ENCODE assay signal across 8 cellular contexts in genomic region chr9:96413312-96414221, GRCh38. TPM values are rescaled to one million over a fixed set of nuclear protein-coding genes. Genes with fewer than 3 reads are reported as not detected.
DNase-seq lines count a peak whose midpoint lies in the region; ATAC-seq and TF ChIP-seq lines count a peak whose summit lies in the region.

No MANE protein-coding gene starts in this region.

- peaks cover 0 to 5% of the 10 kb centered on the region in 2 donors for H3K36me3 Mint-ChIP-seq in CD4-positive, alpha-beta memory T cell
- H3K36me3 Mint-ChIP-seq in effector memory CD8-positive, alpha-beta T cell (ENCODE audit: insufficient read depth) = peaks cover 19% of the 10 kb centered on the region

- peak in 1 of 2 donors; percentile 37 for TF ChIP-seq EP300 in tibial nerve (IDR thresholded peaks at IDR 0.05)

- no peak overlapping the region for H3K4me2 ChIP-seq in MM.1S (ENCODE audit: low read depth, low read length)

- no peaks in the 10 kb centered on the region for H3K36me3 ChIP-seq in CD4-positive, alpha-beta memory T cell (ENCODE audit: insufficient read depth, low read length)
- H3K36me3 ChIP-seq in tibial nerve = no peaks in the 10 kb centered on the region
- H3K36me3 ChIP-seq in MM.1S (replicated peaks; ENCODE audit: insufficient read depth, low read length) = peaks cover 3% of the 10 kb centered on the region; the same call in 1 of the 2 replicates

- peak in 2 of 5 donors; percentile 16 to 38 for DNase-seq in CD4-positive, alpha-beta memory T cell
- DNase-seq in NCI-H2227 treated with DMSO at 0.1 percent for 48 hours (lab: John Stamatoyannopoulos, UW) (peak; percentile 41), tibial nerve (ENCODE audit: low spot score in 2 of 2) (no peak), EL (no peak), MM.1S (no peak)
- DNase-seq in effector memory CD8-positive, alpha-beta T cell = no peak

- no peaks in the 10 kb centered on the region for H3K9me2 ChIP-seq in MM.1S (replicated peaks; ENCODE audit: insufficient read depth, low read length)

- no peak for TF ChIP-seq CTCF in tibial nerve (IDR thresholded peaks at IDR 0.05)
- TF ChIP-seq CTCF in MM.1S (IDR thresholded peaks at IDR 0.05; ENCODE audit: low read length) = no peak

- H3F3A ChIP-seq in MM.1S (ENCODE audit: insufficient read depth, low read length) = peaks cover 20% of the 10 kb centered on the region

- no peaks in the 10 kb centered on the region for H3K9me3 ChIP-seq in CD4-positive, alpha-beta memory T cell (ENCODE audit: control insufficient read depth in 1 of 2, low read length in 2 of 2)
- H3K9me3 ChIP-seq in tibial nerve (no peaks in the 10 kb centered on the region), MM.1S (replicated peaks; ENCODE audit: insufficient read depth, low read length) (no peaks in the 10 kb centered on the region)

- peak overlapping the region in 1 of 2 donors; percentile 7 for H3K4me3 ChIP-seq in CD4-positive, alpha-beta memory T cell (ENCODE audit: low read length in 2 of 2)
- H3K4me3 ChIP-seq in tibial nerve (peak overlapping the region in 1 of 4 donors; percentile 17), MM.1S (ENCODE audit: low read length) (no peak overlapping the region)

- peaks cover 30% of the 10 kb centered on the region for H4K20me1 ChIP-seq in MM.1S (ENCODE audit: insufficient read depth, low read length)

- 44 to 47% methylated on average over 7 of the region's 7 CpGs for WGBS in tibial nerve, 2 donors

- intact Hi-C loops in CD4-positive, alpha-beta memory T cell (cut with micrococcal nuclease) = loop anchor here (10.0 kb wide), 1 partner anchor 441 kb away; the partner anchor contains the start of gene ZNF782

- H3K4me1 ChIP-seq in CD4-positive, alpha-beta memory T cell (ENCODE audit: insufficient read depth, low read length) = peaks cover 46% of the 10 kb centered on the region
- H3K4me1 ChIP-seq in tibial nerve (peaks cover 0 to 10% (median 8%) of the 10 kb centered on the region in 4 donors), MM.1S (ENCODE audit: low read length) (peaks cover 7% of the 10 kb centered on the region; the same call in 1 of the 2 replicates)

- H2AFZ ChIP-seq in MM.1S (ENCODE audit: low read length) = no peak overlapping the region

- ATAC-seq in GM21528 (IDR thresholded peaks at IDR 0.05; ENCODE audit: low FRiP score, unreplicated experiment) (peak; percentile 33), HG03045 (IDR thresholded peaks at IDR 0.05; ENCODE audit: unreplicated experiment) (no peak)
- ATAC-seq in effector memory CD8-positive, alpha-beta T cell (replicated peaks) = no peak

- H3K27me3 Mint-ChIP-seq in CD4-positive, alpha-beta memory T cell = no peaks in the 10 kb centered on the region
- no peaks in the 10 kb centered on the region for H3K27me3 Mint-ChIP-seq in effector memory CD8-positive, alpha-beta T cell

- peak overlapping the region; percentile 30 for H3K27ac ChIP-seq in CD4-positive, alpha-beta memory T cell (ENCODE audit: low read depth, low read length)
- H3K27ac ChIP-seq in tibial nerve = peak overlapping the region in 3 of 4 donors; percentile 15 to 63 (median 26)
- no peak overlapping the region for H3K27ac ChIP-seq in MM.1S (ENCODE audit: low read length)

- peaks cover 0 to 4% (median 0%) of the 10 kb centered on the region in 8 donors for H3K9me3 Mint-ChIP-seq in CD4-positive, alpha-beta memory T cell
- no peaks in the 10 kb centered on the region for H3K9me3 Mint-ChIP-seq in effector memory CD8-positive, alpha-beta T cell

- H3K9ac ChIP-seq in MM.1S (ENCODE audit: low read length) = no peak overlapping the region

- H3K79me2 ChIP-seq in MM.1S (ENCODE audit: low read length) = peaks cover 86% of the 10 kb centered on the region

- peaks cover 29 to 53% (median 34%) of the 10 kb centered on the region in 4 donors for H3K4me1 Mint-ChIP-seq in CD4-positive, alpha-beta memory T cell
- H3K4me1 Mint-ChIP-seq in effector memory CD8-positive, alpha-beta T cell (ENCODE audit: low read depth in 2 of 2) = peaks cover 24 to 32% of the 10 kb centered on the region in 2 donors

- H3K27me3 ChIP-seq in CD4-positive, alpha-beta memory T cell (ENCODE audit: insufficient read depth, low read length) = no peaks in the 10 kb centered on the region
- no peaks in the 10 kb centered on the region for H3K27me3 ChIP-seq in tibial nerve
- no peaks in the 10 kb centered on the region for H3K27me3 ChIP-seq in MM.1S (replicated peaks; ENCODE audit: insufficient read depth, low read length)

- POLR2A ChIA-PET in CD4-positive, alpha-beta memory T cell (lab: Charles Lee; ENCODE audit: partially characterized antibody) = interaction anchor here (0.7 to 8.0 kb wide), 8 partner anchors 11 to 153 kb away, joined by 3 to 123 read pairs (median 5); partner anchors contain the start of genes HABP4 and SLC35D2

- CTCF ChIA-PET in CD4-positive, alpha-beta memory T cell (lab: Charles Lee; ENCODE audit: partially characterized antibody) = interaction anchor here (0.6 to 2.6 kb wide), 11 partner anchors 14 to 156 kb away, joined by 3 to 22 read pairs (median 3); partner anchors contain the start of genes HABP4 and SLC35D2

- H3K27ac Mint-ChIP-seq in CD4-positive, alpha-beta memory T cell = peak overlapping the region; percentile 85 to 92 (median 91)
- peak overlapping the region; percentile 81 to 91 for H3K27ac Mint-ChIP-seq in effector memory CD8-positive, alpha-beta T cell

- H3K4me3 Mint-ChIP-seq in CD4-positive, alpha-beta memory T cell = peak overlapping the region; percentile 69 to 88 (median 76)
- H3K4me3 Mint-ChIP-seq in effector memory CD8-positive, alpha-beta T cell = peak overlapping the region; percentile 67 to 76

- no peak for TF ChIP-seq POLR2A in tibial nerve (IDR thresholded peaks at IDR 0.05)

RNA-seq across cellular contexts. Expression of gene ZNF367, which starts 4.6 kb away (rescaled TPM):
- 1 to 10 TPM; 5.1 to 5.4 TPM for total RNA-seq in CD4-positive, alpha-beta memory T cell
- polyA plus RNA-seq in CD4-positive, alpha-beta memory T cell = 1 to 10 TPM in 1 of 2 donors, under 1 TPM in 1; 0.39 to 1.7 TPM
- total RNA-seq in tibial nerve = 1 to 10 TPM; 2.5 to 4.3 (median 3.1) TPM

RNA-seq across cellular contexts. Expression of gene SLC35D2, which starts 30.1 kb away (rescaled TPM):
- 10 to 100 TPM; 29.8 to 30.3 TPM for total RNA-seq in CD4-positive, alpha-beta memory T cell
- polyA plus RNA-seq in CD4-positive, alpha-beta memory T cell = 10 to 100 TPM; 25.3 to 30.5 TPM
- 10 to 100 TPM; 25.1 to 66.6 (median 32.0) TPM for total RNA-seq in tibial nerve

RNA-seq across cellular contexts. Expression of gene HABP4, which starts 36.4 kb away (rescaled TPM):
- total RNA-seq in CD4-positive, alpha-beta memory T cell = 10 to 100 TPM; 35.5 to 36.6 TPM
- 10 to 100 TPM; 18.6 to 31.1 TPM for polyA plus RNA-seq in CD4-positive, alpha-beta memory T cell
- total RNA-seq in tibial nerve = 10 to 100 TPM; 42.8 to 50.0 (median 46.3) TPM
